8 cellular contexts compared by ENCODE assay signal in genomic region chr12:102120564-102120873, GRCh38. TPM values are rescaled to one million over a fixed set of nuclear protein-coding genes. Genes with fewer than 3 reads are reported as not detected.
DNase-seq lines count a peak whose midpoint lies in the region; ATAC-seq and TF ChIP-seq lines count a peak whose summit lies in the region.

No MANE protein-coding gene starts in this region.

- peaks cover 0 to 5% of the 10 kb centered on the region in 2 donors for H3K4me1 ChIP-seq in breast epithelium
- H3K4me1 ChIP-seq in muscle layer of colon (ENCODE audit: insufficient read depth, low read length): peaks cover 18% of the 10 kb centered on the region

- H3K36me3 ChIP-seq in BJ (ENCODE audit: control insufficient read depth, insufficient read depth, low read length) (no peaks in the 10 kb centered on the region), breast epithelium (peaks cover 3% of the 10 kb centered on the region), muscle layer of colon (ENCODE audit: insufficient read depth, low read length) (peaks cover 3% of the 10 kb centered on the region)

- no peak overlapping the region for H3K27ac ChIP-seq in breast epithelium
- H3K27ac ChIP-seq in muscle layer of colon (ENCODE audit: low read depth, low read length): no peak overlapping the region

- CTCF ChIA-PET in BJ (lab: Yijun Ruan, JAX): interaction anchor here (0.6 kb wide), 1 partner anchor 9 kb away, joined by 3 read pairs; no protein-coding TSS in a partner anchor

- TF ChIP-seq CTCF in BJ (IDR thresholded peaks at IDR 0.05; ENCODE audit: insufficient read depth, low read depth, low read length): no peak
- no peak for TF ChIP-seq CTCF in breast epithelium (IDR thresholded peaks at IDR 0.05)

- no peak for TF ChIP-seq POLR2A in breast epithelium (IDR thresholded peaks at IDR 0.05)

- H3K27me3 ChIP-seq in BJ (ENCODE audit: control insufficient read depth, insufficient read depth, low read length) (no peaks in the 10 kb centered on the region), breast epithelium (no peaks in the 10 kb centered on the region), muscle layer of colon (ENCODE audit: control insufficient read depth in 1 of 2, insufficient read depth in 2 of 2, low read length in 2 of 2) (no peaks in the 10 kb centered on the region)

- ATAC-seq in HG03354 (IDR thresholded peaks at IDR 0.05; ENCODE audit: poor library complexity, severe bottlenecking, unreplicated experiment): peak; percentile 1

- POLR2A ChIA-PET in BJ (lab: Charles Lee): no interaction called here

- intact Hi-C loops in breast epithelium (cut with DNase I; ENCODE audit: low total_unique reads): no loop called here
- intact Hi-C loops in posterior vena cava (cut with DNase I): no loop called here

- no peak overlapping the region for H3K9ac ChIP-seq in muscle layer of colon (ENCODE audit: low read length)

- H3K9me3 ChIP-seq in breast epithelium: no peaks in the 10 kb centered on the region
- no peaks in the 10 kb centered on the region for H3K9me3 ChIP-seq in muscle layer of colon (ENCODE audit: low read length)

- H3K4me3 ChIP-seq in BJ (ENCODE audit: low read depth, low read length) (peak overlapping the region; percentile 68), breast epithelium (peak overlapping the region; percentile 69 to 86 (median 83)), muscle layer of colon (ENCODE audit: low read depth in 1 of 2, low read length in 2 of 2) (peak overlapping the region; percentile 72 to 98)

- DNase-seq in BJ (ENCODE audit: low read depth): no peak
- DNase-seq in breast epithelium (ENCODE audit: low spot score in 2 of 2): no peak
- DNase-seq in SHP77 treated with DMSO at 0.1 percent for 48 hours (lab: John Stamatoyannopoulos, UW): no peak
- no peak for DNase-seq in activated gamma-delta T cell (lab: John Stamatoyannopoulos, UW)
- DNase-seq in posterior vena cava (ENCODE audit: low spot score): no peak
- no peak for DNase-seq in T1000 (lab: John Stamatoyannopoulos, UW)

RNA-seq across cellular contexts. Expression of gene PARPBP, which starts 0.5 kb away (rescaled TPM):
- polyA plus RNA-seq in BJ (2011; rRNA removed): 3.9 and 6.4 TPM in 2 replicates
- polyA minus RNA-seq in BJ (2011; rRNA and poly(A)+ RNA removed): 2.4 and 2.7 TPM in 2 replicates
- total RNA-seq in breast epithelium: 1 to 10 TPM; 1.1 to 3.9 (median 2.3) TPM
- total RNA-seq in posterior vena cava: 1 to 10 TPM; 2.4 to 3.2 TPM

RNA-seq across cellular contexts. Expression of gene NUP37, which starts 0.6 kb away (rescaled TPM):
- 22.6 and 46.2 TPM in 2 replicates for polyA plus RNA-seq in BJ (2011; rRNA removed)
- 7.2 and 8.9 TPM in 2 replicates for polyA minus RNA-seq in BJ (2011; rRNA and poly(A)+ RNA removed)
- total RNA-seq in breast epithelium: 10 to 100 TPM; 16.7 to 17.9 (median 17.9) TPM
- 10 to 100 TPM; 14.2 to 15.7 TPM for total RNA-seq in posterior vena cava

RNA-seq across cellular contexts. Expression of gene WASHC3, which starts 58.7 kb away (rescaled TPM):
- 34.5 and 66.9 TPM in 2 replicates for polyA plus RNA-seq in BJ (2011; rRNA removed)
- 11.8 and 16.9 TPM in 2 replicates for polyA minus RNA-seq in BJ (2011; rRNA and poly(A)+ RNA removed)
- total RNA-seq in breast epithelium (10 to 100 TPM; 68.1 to 99.9 (median 74.1) TPM), posterior vena cava (10 to 100 TPM; 46.7 to 50.0 TPM)
